9 cellular contexts compared by ENCODE assay signal in the genomic region with DNA sequence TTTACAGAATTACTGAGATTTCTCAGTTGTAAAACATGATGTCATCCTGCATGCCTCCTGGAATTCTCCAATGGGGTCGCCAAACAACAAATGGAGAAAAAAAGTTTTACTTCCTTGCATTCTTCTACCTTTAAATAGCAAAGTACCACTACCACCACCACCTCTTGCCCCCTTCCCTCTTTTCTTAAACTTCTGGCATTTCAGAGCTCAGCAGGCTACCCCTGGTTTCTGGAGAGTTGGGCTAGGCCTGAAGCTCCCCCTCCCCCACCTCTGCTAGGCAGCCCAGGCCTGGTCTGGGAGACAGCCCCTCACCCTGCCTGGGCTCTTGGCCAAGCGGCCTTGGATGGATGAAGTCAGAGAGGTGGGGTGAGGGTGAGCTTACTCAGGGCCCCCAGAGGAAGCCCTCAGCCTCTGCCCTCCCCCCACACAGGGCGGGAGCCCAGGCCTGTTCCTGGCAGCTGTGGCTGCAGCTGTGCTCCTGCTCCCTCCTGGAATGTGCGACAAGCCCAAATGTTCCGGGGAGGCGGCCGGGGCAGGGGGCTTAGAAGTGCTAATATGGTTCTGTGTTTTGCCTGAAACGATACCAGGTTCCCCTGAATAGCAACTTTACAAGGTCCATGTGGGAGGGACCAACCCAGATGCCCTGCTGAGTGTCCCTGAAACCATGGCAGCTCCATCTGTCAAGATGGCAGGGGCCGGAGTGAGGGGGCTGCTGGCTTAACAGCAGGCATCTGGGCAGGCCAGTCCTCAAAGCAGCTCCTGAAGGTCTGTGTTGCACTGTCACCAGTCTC. TPM values are rescaled to one million over a fixed set of nuclear protein-coding genes. Genes with fewer than 3 reads are reported as not detected.
DNase-seq lines count a peak whose midpoint lies in the region; ATAC-seq and TF ChIP-seq lines count a peak whose summit lies in the region.
"Had no signal": no experiment of that assay in that cellular context is flagged by ENCODE, and none has a peak within 500 bp of the region (broad histone marks: within the 10 kb centered on the region; RNA-seq: fewer than 3 reads in every experiment).

No MANE protein-coding gene starts in this region.

- H3K4me1 ChIP-seq in esophagus squamous epithelium = peaks cover 12 to 66% (median 28%) of the 10 kb centered on the region in 3 donors
- peaks cover 8 to 65% of the 10 kb centered on the region in 2 donors for H3K4me1 ChIP-seq in muscle layer of duodenum (ENCODE audit: control insufficient read depth in 1 of 2, insufficient read depth in 2 of 2, low read length in 2 of 2)

- peak; percentile 53 for ATAC-seq in Right ventricle myocardium inferior
- ATAC-seq in HG03175 (IDR thresholded peaks at IDR 0.05; ENCODE audit: unreplicated experiment) = no peak
- no peak for ATAC-seq in HG03342 (IDR thresholded peaks at IDR 0.05; ENCODE audit: unreplicated experiment)

- 31 to 50% methylated on average over 4 to 6 of the region's 9 CpGs for WGBS in esophagus squamous epithelium, 2 donors

- no peaks in the 10 kb centered on the region for H3K9me3 ChIP-seq in esophagus squamous epithelium
- no peaks in the 10 kb centered on the region for H3K9me3 ChIP-seq in muscle layer of duodenum (ENCODE audit: control insufficient read depth in 1 of 2, low read length in 2 of 2)

- intact Hi-C loops in Right ventricle myocardium inferior (cut with DNase I) (no loop called here), cardiac septum (cut with DNase I) (loop anchor here (10.0 kb wide), 1 partner anchor 208 kb away; a partner anchor contains a TSS), esophagus squamous epithelium (cut with DNase I) (no loop called here)

- H3K4me3 ChIP-seq in esophagus squamous epithelium = no peak overlapping the region
- H3K4me3 ChIP-seq in muscle layer of duodenum (ENCODE audit: low read depth in 1 of 2, low read length in 2 of 2) = peak overlapping the region in 1 of 2 donors; percentile 6

- peak overlapping the region; percentile 39 to 88 (median 77) for H3K27ac ChIP-seq in esophagus squamous epithelium
- H3K27ac ChIP-seq in muscle layer of duodenum (ENCODE audit: low read length) = peak overlapping the region; percentile 78

- H3K27me3 ChIP-seq in esophagus squamous epithelium (peaks cover 0 to 11% (median 0%) of the 10 kb centered on the region in 4 donors), muscle layer of duodenum (ENCODE audit: low read depth, low read length) (no peaks in the 10 kb centered on the region)

- no peak for TF ChIP-seq POLR2A in esophagus squamous epithelium (IDR thresholded peaks at IDR 0.05)

- TF ChIP-seq CTCF in esophagus squamous epithelium (IDR thresholded peaks at IDR 0.05) = no peak

- no peaks in the 10 kb centered on the region for H3K36me3 ChIP-seq in esophagus squamous epithelium
- H3K36me3 ChIP-seq in muscle layer of duodenum (ENCODE audit: control insufficient read depth in 1 of 2, insufficient read depth in 2 of 2, low read length in 2 of 2) = no peaks in the 10 kb centered on the region

- peak; percentile 87 for DNase-seq in Right ventricle myocardium inferior (ENCODE audit: missing footprints)
- no peak for DNase-seq in cardiac septum (ENCODE audit: low spot score)
- no peak for DNase-seq in esophagus squamous epithelium (lab: John Stamatoyannopoulos, UW)
- no peak for DNase-seq in NCI-H526 (lab: John Stamatoyannopoulos, UW)
- DNase-seq in NCI-H345 (lab: John Stamatoyannopoulos, UW) = no peak

RNA-seq across cellular contexts. Expression of a gene that starts 5.9 kb away (rescaled TPM):
- total RNA-seq in Right ventricle myocardium inferior = not detected
- 0.16 TPM for total RNA-seq in cardiac septum
- under 1 TPM in 1 of 4 donors, not detected in 3; 0.13 TPM for total RNA-seq in esophagus squamous epithelium
- total RNA-seq: B cell had no signal

RNA-seq across cellular contexts. Expression of a gene that starts 26.7 kb away (rescaled TPM):
- total RNA-seq in Right ventricle myocardium inferior (8.9 TPM), cardiac septum (6.6 TPM), esophagus squamous epithelium (10 to 100 TPM in 1 of 4 donors, 1 to 10 TPM in 2, under 1 TPM in 1; 0.61 to 13.4 (median 6.0) TPM)

RNA-seq across cellular contexts. Expression of a gene that starts 27.5 kb away (rescaled TPM):
- 69.4 TPM for total RNA-seq in Right ventricle myocardium inferior
- total RNA-seq in cardiac septum = 58.3 TPM
- total RNA-seq in esophagus squamous epithelium = 100 to 1,000 TPM; 165 to 215 (median 167) TPM
